ENCODE assay signal across 8 cellular contexts in genomic region chr20:3889489-3890409, GRCh38. TPM values are rescaled to one million over a fixed set of nuclear protein-coding genes. Genes with fewer than 3 reads are reported as not detected.
DNase-seq lines count a peak whose midpoint lies in the region; ATAC-seq and TF ChIP-seq lines count a peak whose summit lies in the region.

No MANE protein-coding gene starts in this region.

- H3K4me3 ChIP-seq in cardiac fibroblast (replicated peaks in 1 of 2; ENCODE audit: low read depth in 2 of 2, low read length in 2 of 2) (peak overlapping the region; percentile 90 to 99), left lung (peak overlapping the region; percentile 93 to 97)

- intact Hi-C loops in left lung (cut with DNase I): loop anchor here in 1 of 2 donors (10.0 kb wide), 1 partner anchor 125 kb away; the partner anchor contains the start of gene RNF24

- in situ Hi-C loops in ACHN (cut with HindIII; ENCODE audit: low pct_ligation_motif_present, low pct_unique_long_range_greater_than_20kb, low sequenced_read_pairs): no loop called here

- H3K27me3 ChIP-seq in left lung: no peaks in the 10 kb centered on the region

- H3K4me3 Mint-ChIP-seq in T-helper 17 cell: peak overlapping the region; percentile 99

- H3K27ac Mint-ChIP-seq in T-helper 17 cell: peak overlapping the region; percentile 99

- H3K9me3 ChIP-seq in T-helper 17 cell (ENCODE audit: control insufficient read depth, low read length, poor library complexity, severe bottlenecking) (no peaks in the 10 kb centered on the region), left lung (no peaks in the 10 kb centered on the region)

- peaks cover 0 to 5% of the 10 kb centered on the region in 2 donors for H3K36me3 ChIP-seq in left lung

- H3K4me1 Mint-ChIP-seq in T-helper 17 cell: peaks cover 42% of the 10 kb centered on the region

- H3K27ac ChIP-seq in left lung: peak overlapping the region; percentile 97

- DNase-seq in ACHN (peak; percentile 28), T-helper 17 cell (peak in 2 of 3 donors; percentile 18 to 31), cardiac fibroblast (ENCODE audit: low read depth in 2 of 2) (no peak), left lung (peak; percentile 57 to 89), hippocampal formation (lab: John Stamatoyannopoulos, UW) (no peak)
- peak; percentile 32 to 34 for DNase-seq in stimulated activated CD4-positive, alpha-beta T cell treated with anti-CD3 and anti-CD28 coated beads, Interleukin-4, amount 100 ng/mL, for 48 hours (ENCODE audit: low read depth in 2 of 2)

- TF ChIP-seq CTCF in cardiac fibroblast (IDR thresholded peaks at IDR 0.05; ENCODE audit: low read depth, low read length): no peak
- peak in 1 of 2 donors; percentile 1 for TF ChIP-seq CTCF in left lung (IDR thresholded peaks at IDR 0.05)

- peaks cover 8% of the 10 kb centered on the region for H3K36me3 Mint-ChIP-seq in T-helper 17 cell (ENCODE audit: low read depth)

- no peaks in the 10 kb centered on the region for H3K27me3 Mint-ChIP-seq in T-helper 17 cell

- ATAC-seq in GM18511 (IDR thresholded peaks at IDR 0.05; ENCODE audit: unreplicated experiment): peak; percentile 26
- peak; percentile 7 for ATAC-seq in HG03342 (IDR thresholded peaks at IDR 0.05; ENCODE audit: unreplicated experiment)
- no peak for ATAC-seq in T-helper 17 cell
- peak; percentile 11 for ATAC-seq in left lung

- H3K4me1 ChIP-seq in left lung: peaks cover 22 to 61% of the 10 kb centered on the region in 2 donors

RNA-seq across cellular contexts. Expression of gene PANK2, which starts 0.6 kb away (rescaled TPM):
- total RNA-seq in T-helper 17 cell (10 to 100 TPM; 47.2 to 53.0 TPM), left lung (10 to 100 TPM; 39.4 to 47.8 TPM)

RNA-seq across cellular contexts. Expression of gene MAVS, which starts 43.1 kb away (rescaled TPM):
- total RNA-seq in T-helper 17 cell: 10 to 100 TPM; 20.1 to 21.1 TPM
- 10 to 100 TPM; 37.3 to 38.7 TPM for total RNA-seq in left lung

Comparison
In these comparisons a context has a peak if more than half of its experiments do, and no peak if none do; other contexts are left out.
1. DNase-seq: peak in ACHN (single experiment), T-helper 17 cell (2 of 3), left lung (2 of 2) and stimulated activated CD4-positive, alpha-beta T cell treated with anti-CD3 and anti-CD28 coated beads, Interleukin-4, amount 100 ng/mL, for 48 hours (2 of 2); none in cardiac fibroblast (0 of 2) and hippocampal formation (0 of 2).